Comparison of ENCODE assay signal across 9 cellular contexts in genomic region chr17:49730787-49731441, GRCh38. TPM values are rescaled to one million over a fixed set of nuclear protein-coding genes. Genes with fewer than 3 reads are reported as not detected.
DNase-seq lines count a peak whose midpoint lies in the region; ATAC-seq and TF ChIP-seq lines count a peak whose summit lies in the region.
"Had no signal": no experiment of that assay in that cellular context is flagged by ENCODE, and none has a peak within 500 bp of the region (broad histone marks: within the 10 kb centered on the region; RNA-seq: fewer than 3 reads in every experiment).

No MANE protein-coding gene starts in this region.

- H3K79me2 ChIP-seq in DND-41 (ENCODE audit: insufficient read depth, low read length): peaks cover 27% of the 10 kb centered on the region
- no peaks in the 10 kb centered on the region for H3K79me2 ChIP-seq in PC-3 (ENCODE audit: low read length)

- no peak overlapping the region for H3K9ac ChIP-seq in DND-41 (ENCODE audit: low read depth, low read length)
- no peak overlapping the region for H3K9ac ChIP-seq in PC-3 (ENCODE audit: low read length)

- H3K4me3 ChIP-seq in DND-41 (ENCODE audit: low read depth in 1 of 2, low read length in 2 of 2) (no peak overlapping the region), left ventricle myocardium inferior (no peak overlapping the region), skin epidermis (no peak overlapping the region), PC-3 (ENCODE audit: low read length) (no peak overlapping the region)

- H3F3A ChIP-seq in PC-3 (ENCODE audit: low read length, unreplicated experiment): no peaks in the 10 kb centered on the region

- no peaks in the 10 kb centered on the region for H3K9me2 ChIP-seq in PC-3 (replicated peaks; ENCODE audit: low read length)

- H3K27ac ChIP-seq in DND-41 (ENCODE audit: low read length) (0 out of 2 replicates have a peak overlapping the region, but pooled peaks have one; percentile 35), left ventricle myocardium inferior (replicated peaks) (peak overlapping the region; percentile 87), skin epidermis (peak overlapping the region in 14 of 21 experiments; percentile 1 to 78 (median 42)), PC-3 (ENCODE audit: low read length) (no peak overlapping the region)

- no peaks in the 10 kb centered on the region for H3K27me3 Mint-ChIP-seq in activated naive CD8-positive, alpha-beta T cell

- H2AFZ ChIP-seq in DND-41 (ENCODE audit: low read depth, low read length) (no peak overlapping the region), PC-3 (ENCODE audit: low read length) (no peak overlapping the region)

- H3K9me3 Mint-ChIP-seq in activated naive CD8-positive, alpha-beta T cell (ENCODE audit: low read depth): no peaks in the 10 kb centered on the region

- intact Hi-C loops in left ventricle myocardium inferior (cut with micrococcal nuclease) (no loop called here), PC-3 (cut with micrococcal nuclease) (no loop called here)

- H3K4me1 ChIP-seq in DND-41 (ENCODE audit: insufficient read depth, low read length): no peaks in the 10 kb centered on the region
- peaks cover 69% of the 10 kb centered on the region for H3K4me1 ChIP-seq in left ventricle myocardium inferior
- H3K4me1 ChIP-seq in PC-3 (ENCODE audit: insufficient read depth, low read length): no peaks in the 10 kb centered on the region

- H3K4me3 Mint-ChIP-seq in activated naive CD8-positive, alpha-beta T cell: peak overlapping the region; percentile 8

- no TSS peak for BruUV-seq in PC-3 (replicated peaks; lab: Mats Ljungman, UMichigan)

- H3K27me3 ChIP-seq in DND-41 (ENCODE audit: insufficient read depth, low read length, poor library complexity) (no peaks in the 10 kb centered on the region), left ventricle myocardium inferior (ENCODE audit: low read depth) (no peaks in the 10 kb centered on the region), PC-3 (ENCODE audit: low read length) (no peaks in the 10 kb centered on the region)

- H4K20me1 ChIP-seq in DND-41 (ENCODE audit: insufficient read depth, low read length) (peaks cover 5% of the 10 kb centered on the region; the same call in 1 of the 2 replicates), PC-3 (ENCODE audit: low read length) (no peaks in the 10 kb centered on the region)

- no peak overlapping the region for H3K4me2 ChIP-seq in DND-41 (ENCODE audit: insufficient read depth, low read length)
- no peak overlapping the region for H3K4me2 ChIP-seq in PC-3 (ENCODE audit: low read length)

- peaks cover 18% of the 10 kb centered on the region for H3K36me3 Mint-ChIP-seq in activated naive CD8-positive, alpha-beta T cell

- H3K36me3 ChIP-seq in DND-41 (ENCODE audit: insufficient read depth, low read length): peaks cover 25% of the 10 kb centered on the region
- H3K36me3 ChIP-seq in left ventricle myocardium inferior: peaks cover 3% of the 10 kb centered on the region
- no peaks in the 10 kb centered on the region for H3K36me3 ChIP-seq in PC-3 (ENCODE audit: low read depth, low read length)

- TF ChIP-seq CTCF in DND-41 (IDR thresholded peaks at IDR 0.05; ENCODE audit: borderline replicate concordance, extremely low read depth, low read length, poor library complexity, severe bottlenecking) (no peak), left ventricle myocardium inferior (IDR thresholded peaks at IDR 0.05; ENCODE audit: borderline replicate concordance) (no peak), PC-3 (conservative IDR thresholded peaks at IDR 0.05; ENCODE audit: low read depth, low read length) (no peak)

- H3K9me3 ChIP-seq in DND-41 (ENCODE audit: insufficient read depth, low read length, severe bottlenecking) (no peaks in the 10 kb centered on the region), left ventricle myocardium inferior (replicated peaks) (no peaks in the 10 kb centered on the region), PC-3 (ENCODE audit: low read length) (no peaks in the 10 kb centered on the region)

- H3K27ac Mint-ChIP-seq in activated naive CD8-positive, alpha-beta T cell: peak overlapping the region; percentile 77

- CTCF ChIA-PET in PC-3 (lab: Charles Lee): interaction anchor here (0.6 kb wide), 1 partner anchor 33 kb away, joined by 3 read pairs; the partner anchor contains the start of gene FAM117A

- peaks cover 56% of the 10 kb centered on the region for H3K4me1 Mint-ChIP-seq in activated naive CD8-positive, alpha-beta T cell (ENCODE audit: low read depth)

- DNase-seq in DND-41 (no peak), left ventricle myocardium inferior (no peak), dermis blood vessel endothelial cell (no peak), midbrain (lab: John Stamatoyannopoulos, UW) (no peak), PC-3 (no peak)
- DNase-seq: activated T-cell treated with anti-CD3 and anti-CD28 coated beads, Interleukin-2, amount 50 U/mL, for 48 hours had no signal

- POLR2A ChIA-PET in PC-3 (lab: Charles Lee; ENCODE audit: unreplicated experiment): no interaction called here

- ATAC-seq in DND-41 (ENCODE audit: insufficient read depth, low read depth): no peak
- no peak for ATAC-seq in HG03354 (IDR thresholded peaks at IDR 0.05; ENCODE audit: poor library complexity, severe bottlenecking, unreplicated experiment)
- no peak for ATAC-seq in PC-3

RNA-seq across cellular contexts. Expression of gene SLC35B1, which starts 23.1 kb away (rescaled TPM):
- total RNA-seq in left ventricle myocardium inferior (53.4 TPM), dermis blood vessel endothelial cell (56.9 and 58.9 TPM in 2 replicates), PC-3 (2014; rRNA removed) (199 and 211 TPM in 2 replicates)

RNA-seq across cellular contexts. Expression of gene FAM117A, which starts 33.0 kb away (rescaled TPM):
- 12.8 TPM for total RNA-seq in left ventricle myocardium inferior
- 15.5 and 25.4 TPM in 2 replicates for total RNA-seq in dermis blood vessel endothelial cell
- 9.7 and 16.3 TPM in 2 replicates for total RNA-seq in PC-3 (2014; rRNA removed)

RNA-seq across cellular contexts. Expression of gene SPOP, which starts 53.0 kb away (rescaled TPM):
- total RNA-seq in left ventricle myocardium inferior (66.9 TPM), dermis blood vessel endothelial cell (127 and 144 TPM in 2 replicates), PC-3 (2014; rRNA removed) (52.9 and 54.7 TPM in 2 replicates)

RNA-seq across cellular contexts. Expression of gene KAT7, which starts 57.6 kb away (rescaled TPM):
- 52.6 TPM for total RNA-seq in left ventricle myocardium inferior
- total RNA-seq in dermis blood vessel endothelial cell: 88.0 and 133 TPM in 2 replicates
- total RNA-seq in PC-3 (2014; rRNA removed): 39.1 and 45.8 TPM in 2 replicates
